Comparison of ENCODE assay signal across 7 cellular contexts in genomic region chr15:67024322-67024997, GRCh38. TPM values are rescaled to one million over a fixed set of nuclear protein-coding genes. Genes with fewer than 3 reads are reported as not detected.
DNase-seq lines count a peak whose midpoint lies in the region; ATAC-seq, FAIRE-seq and TF ChIP-seq lines count a peak whose summit lies in the region.

No MANE protein-coding gene starts in this region.

- TF ChIP-seq POLR2A in GM12891 (IDR thresholded peaks at IDR 0.05; ENCODE audit: low read depth, low read length) = no peak

- DNase-seq in GM12891 (ENCODE audit: insufficient read length, low spot score) (no peak), NCI-H446 (lab: John Stamatoyannopoulos, UW) (peak; percentile 19 to 55), astrocyte of the hippocampus (ENCODE audit: low read depth, low spot score) (peak; percentile 96), GM13976 (ENCODE audit: low spot score) (no peak)
- DNase-seq in stimulated activated CD4-positive, alpha-beta T cell treated with anti-CD3 and anti-CD28 coated beads, Interleukin-1b, Interleukin-23, amount 100 ng/mL, for 48 hours = peak; percentile 68

- FAIRE-seq in GM12891 (lab: Jason Lieb, UNC) (no peak), islet of Langerhans (lab: Jason Lieb, UNC) (peak; percentile 61)

- TF ChIP-seq CTCF in GM13976 (IDR thresholded peaks at IDR 0.05; ENCODE audit: borderline replicate concordance, control extremely low read depth, extremely low read depth, insufficient read depth, missing control alignments) = no peak

- no peak for ATAC-seq in HG03457 (IDR thresholded peaks at IDR 0.05; ENCODE audit: unreplicated experiment)

- in situ Hi-C loops in GM13976 (cut with MboI; ENCODE audit: low sequenced_read_pairs, unreplicated experiment) = no loop called here

TF ChIP-seq in GM12891, 5 proteins besides CTCF, POLR2A, EP300 and RAD21:
- peak; percentile 63; the same call in 1 of the 2 replicates for TF ChIP-seq POU2F2 (IDR thresholded peaks at IDR 0.05; ENCODE audit: low read depth, low read length)
- TF ChIP-seq PAX5 (IDR thresholded peaks at IDR 0.05; ENCODE audit: insufficient read depth, low read length, severe bottlenecking) = no peak

RNA-seq across cellular contexts. Expression of gene SMAD3, which starts 40.9 kb away (rescaled TPM):
- 36.4 TPM for polyA plus RNA-seq in GM12891 (2012; ENCODE audit: low read depth, missing spikeins)

Comparison
In these comparisons a context has a peak if more than half of its experiments do, and no peak if none do; other contexts are left out.
1. DNase-seq: peak in NCI-H446 (2 of 2), astrocyte of the hippocampus (single experiment) and stimulated activated CD4-positive, alpha-beta T cell treated with anti-CD3 and anti-CD28 coated beads, Interleukin-1b, Interleukin-23, amount 100 ng/mL, for 48 hours (single experiment); none in GM12891 (single experiment) and GM13976 (single experiment).